8 cellular contexts compared by ENCODE assay signal in the genomic region with DNA sequence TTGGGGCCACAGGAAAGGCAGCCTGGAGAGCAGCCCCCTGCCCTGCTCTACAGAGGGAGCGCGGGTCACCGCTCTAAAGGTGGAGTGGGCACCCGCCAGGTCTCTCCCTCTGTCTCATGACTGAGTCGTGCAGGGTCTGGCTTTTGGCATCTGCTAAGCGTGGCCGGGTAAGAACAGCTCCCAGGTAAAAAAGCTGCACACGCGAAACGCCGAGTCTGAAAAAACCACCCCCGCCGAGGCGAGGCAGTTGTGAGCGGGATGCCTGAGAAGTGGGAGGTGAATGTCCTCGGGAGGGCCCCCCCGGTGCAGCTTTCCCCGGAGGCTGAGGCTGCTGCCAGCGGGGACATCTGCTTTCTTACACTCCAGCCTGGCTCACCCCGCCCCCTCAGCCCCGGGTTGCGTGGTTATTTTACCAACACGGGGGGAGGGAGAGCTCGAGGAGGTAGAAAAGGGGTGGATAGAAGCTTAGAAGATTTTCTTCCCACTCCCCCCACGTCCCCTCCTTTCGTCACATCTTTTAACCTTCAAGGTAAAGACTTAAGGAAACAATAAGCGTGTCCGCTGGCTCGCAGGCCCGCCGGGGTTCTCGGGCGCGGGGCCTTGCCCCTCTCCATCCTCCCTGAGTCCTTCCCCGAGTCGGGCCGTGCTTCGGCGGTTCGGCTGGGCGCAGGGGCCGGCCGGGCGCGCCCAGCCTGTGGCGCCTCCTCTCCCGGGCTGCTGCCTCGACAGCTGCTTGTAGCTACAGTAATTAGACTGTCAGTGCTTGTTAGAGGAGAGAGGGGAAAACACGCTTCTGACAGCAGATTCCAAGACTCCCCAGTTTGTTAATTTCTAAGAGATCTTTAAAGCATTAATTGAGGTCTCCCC.
A peak's percentile ranks its signal among the peaks of the same experiment; 100 is the strongest.
DNase-seq lines count a peak whose midpoint lies in the region; TF ChIP-seq lines count a peak whose summit lies in the region.

No MANE protein-coding gene starts in this region.

- H3F3A ChIP-seq in GM23248 (ENCODE audit: insufficient read depth) = peaks cover 32% of the 10 kb centered on the region

- H3K9me2 ChIP-seq in GM23248 (ENCODE audit: insufficient read depth) = no peaks in the 10 kb centered on the region

- WGBS in GM23248 (ENCODE audit: low coverage in 1 of 2, low lambda C conversion rate in 2 of 2, missing lambda C conversion rate in 2 of 2), 2 experiments = 5% methylated on average over 49 of the region's 49 CpGs
- WGBS in lower leg skin, 2 donors = 4 to 6% methylated on average over 45 to 49 of the region's 49 CpGs

- no peak for TF ChIP-seq POLR2A in lower leg skin (IDR thresholded peaks at IDR 0.05)

- intact Hi-C loops in activated CD4-positive, alpha-beta T cell treated with anti-CD3 and anti-CD28 coated beads, Interleukin-2, amount 10 ng/mL, durations not matched to agents 24 days and 14 days (cut with micrococcal nuclease) = loop anchor here (1.0 to 2.0 kb wide), 2 partner anchors 15 to 36 kb away; no protein-coding TSS in a partner anchor
- intact Hi-C loops in lower leg skin (cut with DNase I; ENCODE audit: low total_unique reads) = no loop called here

- peaks cover 2% of the 10 kb centered on the region for H3K27me3 Mint-ChIP-seq in activated CD4-positive, alpha-beta T cell treated with anti-CD3 and anti-CD28 coated beads, Interleukin-2, amount 10 ng/mL, durations not matched to agents 24 days and 14 days

- DNase-seq in EL (peak; percentile 55), GM23248 (peak; percentile 72), NCI-H1436 (lab: John Stamatoyannopoulos, UW) (peak; percentile 26), dermis blood vessel endothelial cell (peak; percentile 58), lower leg skin (ENCODE audit: low spot score in 2 of 2) (peak; percentile 26 to 90), AML-193 (lab: John Stamatoyannopoulos, UW) (no peak)
- peak; percentile 82 for DNase-seq in activated CD4-positive, alpha-beta T cell treated with anti-CD3 and anti-CD28 coated beads, Interleukin-2, amount 10 ng/mL, durations not matched to agents 24 days and 14 days
- peak; percentile 26 to 30 for DNase-seq in stimulated activated CD4-positive, alpha-beta T cell treated with anti-CD3 and anti-CD28 coated beads, Interleukin-4, amount 100 ng/mL, for 48 hours (ENCODE audit: low read depth in 2 of 2)

- peak overlapping the region; percentile 81 for H2AFZ ChIP-seq in GM23248

- H3K4me3 ChIP-seq in GM23248 = peak overlapping the region; percentile 75
- peak overlapping the region; percentile 32 for H3K4me3 ChIP-seq in lower leg skin (ENCODE audit: low read depth, poor library complexity, severe bottlenecking)

- TF ChIP-seq CTCF in lower leg skin (IDR thresholded peaks at IDR 0.05) = no peak

- peak overlapping the region; percentile 97 for H3K4me2 ChIP-seq in GM23248 (ENCODE audit: unreplicated experiment)

- H3K27ac Mint-ChIP-seq in activated CD4-positive, alpha-beta T cell treated with anti-CD3 and anti-CD28 coated beads, Interleukin-2, amount 10 ng/mL, durations not matched to agents 24 days and 14 days = peak overlapping the region; percentile 82

- peak overlapping the region; percentile 92 for H3K4me3 Mint-ChIP-seq in activated CD4-positive, alpha-beta T cell treated with anti-CD3 and anti-CD28 coated beads, Interleukin-2, amount 10 ng/mL, durations not matched to agents 24 days and 14 days

- in situ Hi-C loops in GM23248 (cut with MboI) = no loop called here

- peak overlapping the region; percentile 71 for H3K9ac ChIP-seq in GM23248

- peaks cover 30% of the 10 kb centered on the region for H3K4me1 Mint-ChIP-seq in activated CD4-positive, alpha-beta T cell treated with anti-CD3 and anti-CD28 coated beads, Interleukin-2, amount 10 ng/mL, durations not matched to agents 24 days and 14 days

- no peaks in the 10 kb centered on the region for H3K9me3 ChIP-seq in GM23248 (ENCODE audit: low read depth)

- peaks cover 15% of the 10 kb centered on the region; the same call in 1 of the 2 replicates for H3K36me3 ChIP-seq in GM23248 (ENCODE audit: low read depth)

- 0 out of 2 replicates have a peak, but pooled peaks cover 4% of the 10 kb centered on the region for H3K79me2 ChIP-seq in GM23248 (ENCODE audit: insufficient read depth)

- H3K27me3 ChIP-seq in GM23248 (replicated peaks; ENCODE audit: insufficient read depth) = no peaks in the 10 kb centered on the region

- H3K4me1 ChIP-seq in GM23248 (ENCODE audit: insufficient read depth) = peaks cover 4% of the 10 kb centered on the region

- no peaks in the 10 kb centered on the region for H3K9me3 Mint-ChIP-seq in activated CD4-positive, alpha-beta T cell treated with anti-CD3 and anti-CD28 coated beads, Interleukin-2, amount 10 ng/mL, durations not matched to agents 24 days and 14 days

- no peak overlapping the region for H3K27ac ChIP-seq in GM23248

- peaks cover 13% of the 10 kb centered on the region for H3K36me3 Mint-ChIP-seq in activated CD4-positive, alpha-beta T cell treated with anti-CD3 and anti-CD28 coated beads, Interleukin-2, amount 10 ng/mL, durations not matched to agents 24 days and 14 days (ENCODE audit: low read depth)

- H4K20me1 ChIP-seq in GM23248 (ENCODE audit: insufficient read depth) = no peaks in the 10 kb centered on the region

Comparison
In these comparisons a context has a peak if more than half of its experiments do, and no peak if none do; other contexts are left out.
1. DNase-seq: peak in EL (single experiment), GM23248 (single experiment), NCI-H1436 (single experiment), activated CD4-positive, alpha-beta T cell treated with anti-CD3 and anti-CD28 coated beads, Interleukin-2, amount 10 ng/mL, durations not matched to agents 24 days and 14 days (single experiment), dermis blood vessel endothelial cell (single experiment), lower leg skin (2 of 2) and stimulated activated CD4-positive, alpha-beta T cell treated with anti-CD3 and anti-CD28 coated beads, Interleukin-4, amount 100 ng/mL, for 48 hours (2 of 2); none in AML-193 (0 of 2).